8 cellular contexts compared by ENCODE assay signal in genomic region chr1:116668277-116668676, GRCh38. TPM values are rescaled to one million over a fixed set of nuclear protein-coding genes. Genes with fewer than 3 reads are reported as not detected.
A peak's percentile ranks its signal among the peaks of the same experiment; 100 is the strongest.
DNase-seq lines count a peak whose midpoint lies in the region; ATAC-seq, FAIRE-seq and TF ChIP-seq lines count a peak whose summit lies in the region.
"Had no signal": no experiment of that assay in that cellular context is flagged by ENCODE, and none has a peak within 500 bp of the region (broad histone marks: within the 10 kb centered on the region; RNA-seq: fewer than 3 reads in every experiment).

No MANE protein-coding gene starts in this region.

- H3K4me2 ChIP-seq in PC-3 (ENCODE audit: low read length) (peak overlapping the region; percentile 91), H1 (ENCODE audit: insufficient read depth in 1 of 2, low read depth in 2 of 2, low read length in 2 of 2) (peak overlapping the region; percentile 61 to 66; a peak in 3 of 4 replicates), neural progenitor cell (peak overlapping the region; percentile 79)

- H3K27me3 ChIP-seq in Caco-2 (replicated peaks; ENCODE audit: control insufficient read depth, insufficient read depth, low read length): no peaks in the 10 kb centered on the region
- H3K27me3 ChIP-seq in PC-3 (ENCODE audit: low read length): no peaks in the 10 kb centered on the region
- peaks cover 0 to 3% (median 0%) of the 10 kb centered on the region in 4 experiments; a peak in 3 of 7 replicates for H3K27me3 ChIP-seq in H1 (replicated peaks in 1 of 4; ENCODE audit: control insufficient read depth in 3 of 4, extremely low read depth in 1 of 4, insufficient read depth in 3 of 4, low read length in 3 of 4)
- peaks cover 13% of the 10 kb centered on the region for H3K27me3 ChIP-seq in neural progenitor cell
- no peaks in the 10 kb centered on the region for H3K27me3 ChIP-seq in WERI-Rb-1 (ENCODE audit: insufficient read depth, low read depth, severe bottlenecking)

- H3F3A ChIP-seq in PC-3 (ENCODE audit: low read length, unreplicated experiment): no peaks in the 10 kb centered on the region
- H3F3A ChIP-seq in neural progenitor cell (ENCODE audit: low read depth): peaks cover 10% of the 10 kb centered on the region

- H2BK15ac ChIP-seq in H1 (ENCODE audit: low read length): peak overlapping the region; percentile 37; the same call in 1 of the 2 replicates

- peak overlapping the region; percentile 90 for H2AFZ ChIP-seq in PC-3 (ENCODE audit: low read length)
- peak overlapping the region; percentile 28; the same call in 1 of the 2 replicates for H2AFZ ChIP-seq in H1 (ENCODE audit: low read length)
- H2AFZ ChIP-seq in neural progenitor cell (replicated peaks): peak overlapping the region; percentile 97

- H3K9ac ChIP-seq in PC-3 (ENCODE audit: low read length): no peak overlapping the region
- no peak overlapping the region for H3K9ac ChIP-seq in H1 (replicated peaks in 1 of 4; ENCODE audit: extremely low read depth in 1 of 4, low read depth in 3 of 4, low read length in 3 of 4)
- no peak overlapping the region for H3K9ac ChIP-seq in neural progenitor cell

- BruUV-seq in Caco-2 (replicated peaks; lab: Mats Ljungman, UMichigan) (no TSS peak), PC-3 (replicated peaks; lab: Mats Ljungman, UMichigan) (no TSS peak)

- H3K4me3 ChIP-seq in Caco-2 (ENCODE audit: low read depth, low read length): peak overlapping the region; percentile 46
- H3K4me3 ChIP-seq in PC-3 (ENCODE audit: low read length): peak overlapping the region; percentile 85
- peak overlapping the region; percentile 35 to 99 (median 72); a peak in 5 of 8 replicates for H3K4me3 ChIP-seq in H1 (ENCODE audit: extremely low read depth in 1 of 4, insufficient read depth in 2 of 4, low read depth in 3 of 4, low read length in 4 of 4)
- peak overlapping the region; percentile 91 for H3K4me3 ChIP-seq in neural progenitor cell
- H3K4me3 ChIP-seq in WERI-Rb-1 (ENCODE audit: low read depth, low read length): no peak overlapping the region

- TF ChIP-seq POLR2A in H1 (IDR thresholded peaks at IDR 0.05; ENCODE audit: control extremely low read depth in 1 of 2, low read depth in 2 of 2, low read length in 2 of 2): no peak

- no peak overlapping the region for H2BK5ac ChIP-seq in H1 (ENCODE audit: low read depth, low read length)

- no peak for TF ChIP-seq EP300 in H1 (IDR thresholded peaks at IDR 0.05; ENCODE audit: borderline replicate concordance in 1 of 2, low read depth in 2 of 2, low read length in 2 of 2)

- H3K27ac ChIP-seq in PC-3 (ENCODE audit: low read length): no peak overlapping the region
- no peak overlapping the region for H3K27ac ChIP-seq in H1 (ENCODE audit: low read depth, low read length)
- no peak overlapping the region for H3K27ac ChIP-seq in neural progenitor cell
- H3K27ac ChIP-seq in WERI-Rb-1: no peak overlapping the region

- H2BK12ac ChIP-seq in H1 (ENCODE audit: low read depth, low read length): no peak overlapping the region

- CTCF ChIA-PET in Caco-2 (lab: Charles Lee): interaction anchor here (1.0 kb wide), 1 partner anchor 37 kb away, joined by 6 read pairs; no protein-coding TSS in a partner anchor
- CTCF ChIA-PET in PC-3 (lab: Charles Lee): interaction anchor here (0.7 kb wide), 1 partner anchor 93 kb away, joined by 3 read pairs; no protein-coding TSS in a partner anchor
- CTCF ChIA-PET in H1 (lab: Charles Lee; ENCODE audit: partially characterized antibody): interaction anchor here (0.9 to 1.5 kb wide), 7 partner anchors 8 to 392 kb away, joined by 3 to 9 read pairs (median 4); partner anchors contain the start of gene TTF2
- CTCF ChIA-PET in HEK293T (lab: Yijun Ruan, JAX): interaction anchor here (0.6 to 2.4 kb wide), 2 partner anchors 73 to 209 kb away, joined by 3 to 6 read pairs; no protein-coding TSS in a partner anchor

- H3K14ac ChIP-seq in H1 (ENCODE audit: insufficient read length): no peak overlapping the region

- no peaks in the 10 kb centered on the region for H4K20me1 ChIP-seq in PC-3 (ENCODE audit: low read length)
- H4K20me1 ChIP-seq in H1 (replicated peaks in 1 of 2; ENCODE audit: control insufficient read depth in 1 of 2, insufficient read depth in 2 of 2, low read length in 2 of 2): peaks cover 3 to 20% of the 10 kb centered on the region in 2 experiments
- H4K20me1 ChIP-seq in neural progenitor cell (ENCODE audit: low read depth): peaks cover 12% of the 10 kb centered on the region

- no peak for FAIRE-seq in H1 (lab: Jason Lieb, UNC)
- FAIRE-seq: urothelium cell line had no signal

- H3K9me3 ChIP-seq in Caco-2: no peaks in the 10 kb centered on the region
- H3K9me3 ChIP-seq in PC-3 (ENCODE audit: low read length): no peaks in the 10 kb centered on the region
- no peaks in the 10 kb centered on the region for H3K9me3 ChIP-seq in H1 (ENCODE audit: insufficient read depth in 2 of 2, low read depth in 1 of 2, low read length in 1 of 2)
- no peaks in the 10 kb centered on the region for H3K9me3 ChIP-seq in neural progenitor cell (ENCODE audit: low read depth)
- no peaks in the 10 kb centered on the region for H3K9me3 ChIP-seq in WERI-Rb-1 (ENCODE audit: severe bottlenecking)

- H2BK20ac ChIP-seq in H1 (ENCODE audit: low read length): no peak overlapping the region

- no peak overlapping the region for H3K4ac ChIP-seq in H1 (replicated peaks; ENCODE audit: insufficient read length, low read depth, low read length)

- peak overlapping the region; percentile 72 for H3K4me3 Mint-ChIP-seq in Caco-2 (ENCODE audit: unreplicated experiment)
- H3K4me3 Mint-ChIP-seq in neural progenitor cell: peak overlapping the region; percentile 84

- H4K5ac ChIP-seq in H1 (ENCODE audit: insufficient read length, low read depth, low read length): no peak overlapping the region

- H3K79me2 ChIP-seq in PC-3 (ENCODE audit: low read length) (no peaks in the 10 kb centered on the region), H1 (ENCODE audit: control insufficient read depth in 1 of 2, insufficient read depth in 2 of 2, low read length in 2 of 2) (peaks cover 4 to 23% of the 10 kb centered on the region in 2 experiments; a peak in 3 of 4 replicates), neural progenitor cell (ENCODE audit: low read depth) (peaks cover 19% of the 10 kb centered on the region)

- H3K27ac Mint-ChIP-seq in Caco-2 (ENCODE audit: unreplicated experiment) (no peak overlapping the region), neural progenitor cell (no peak overlapping the region)

- DNase-seq in Caco-2 (no peak), PC-3 (no peak), H1 (ENCODE audit: low read depth in 1 of 2, low spot score in 2 of 2) (no peak), neural progenitor cell (ENCODE audit: low spot score) (no peak), WERI-Rb-1 (no peak), NCI-H446 (lab: John Stamatoyannopoulos, UW) (no peak), HEK293T (ENCODE audit: extremely low spot score) (no peak)

- intact Hi-C loops in Caco-2 (cut with micrococcal nuclease; ENCODE audit: unreplicated experiment): no loop called here
- intact Hi-C loops in PC-3 (cut with micrococcal nuclease): no loop called here

- no peaks in the 10 kb centered on the region for H3K36me3 ChIP-seq in Caco-2 (ENCODE audit: control insufficient read depth, insufficient read depth, low read length)
- H3K36me3 ChIP-seq in PC-3 (ENCODE audit: low read depth, low read length): no peaks in the 10 kb centered on the region
- peaks cover 0 to 3% (median 0%) of the 10 kb centered on the region in 4 experiments; a peak in 1 of 8 replicates for H3K36me3 ChIP-seq in H1 (ENCODE audit: control insufficient read depth in 2 of 4, insufficient read depth in 4 of 4, low read length in 3 of 4)
- H3K36me3 ChIP-seq in neural progenitor cell: no peaks in the 10 kb centered on the region
- no peaks in the 10 kb centered on the region for H3K36me3 ChIP-seq in WERI-Rb-1

- 82% methylated on average over 7 of the region's 7 CpGs; no CpG with 5 or more reads in 1 of the 2 experiments for WGBS in H1 (ENCODE audit: extremely low coverage in 1 of 2, insufficient coverage in 1 of 2, insufficient read length in 1 of 2, insufficient replicate concordance in 2 of 2, low coverage in 1 of 2, low lambda C conversion rate in 2 of 2, missing lambda C conversion rate in 1 of 2), 2 experiments

- H3K36me3 Mint-ChIP-seq in Caco-2 (ENCODE audit: insufficient read depth, unreplicated experiment): no peaks in the 10 kb centered on the region
- H3K36me3 Mint-ChIP-seq in neural progenitor cell: peaks cover 9% of the 10 kb centered on the region

- peaks cover 5% of the 10 kb centered on the region; the same call in 1 of the 2 replicates for H3K79me1 ChIP-seq in H1 (ENCODE audit: low read depth, low read length)

- H3K9me2 ChIP-seq in PC-3 (replicated peaks; ENCODE audit: low read length): no peaks in the 10 kb centered on the region

- peaks cover 14% of the 10 kb centered on the region for H3K4me1 Mint-ChIP-seq in Caco-2 (ENCODE audit: low read depth, unreplicated experiment)
- peaks cover 21% of the 10 kb centered on the region for H3K4me1 Mint-ChIP-seq in neural progenitor cell

- H3K18ac ChIP-seq in H1 (ENCODE audit: extremely low read depth, low read length): no peak overlapping the region; the same call in 1 of the 2 replicates

- H3K23me2 ChIP-seq in H1 (ENCODE audit: low read depth, low read length): peaks cover 12% of the 10 kb centered on the region

- no peak overlapping the region for H4K91ac ChIP-seq in H1 (replicated peaks; ENCODE audit: insufficient read length, low read length)

- H3K23ac ChIP-seq in H1 (ENCODE audit: insufficient read length): no peak overlapping the region

- TF ChIP-seq CTCF in Caco-2 (IDR thresholded peaks at IDR 0.05; ENCODE audit: insufficient read depth in 1 of 2, low read depth in 1 of 2, low read length in 1 of 2, severe bottlenecking in 1 of 2, unreplicated experiment in 1 of 2): no peak
- TF ChIP-seq CTCF in PC-3 (conservative IDR thresholded peaks at IDR 0.05; ENCODE audit: low read depth, low read length): no peak
- no peak for TF ChIP-seq CTCF in H1 (IDR thresholded peaks at IDR 0.05; ENCODE audit: control extremely low read depth in 1 of 3, insufficient read depth in 1 of 3, low read depth in 1 of 3, low read length in 3 of 3)
- TF ChIP-seq CTCF in neural progenitor cell (IDR thresholded peaks at IDR 0.05): no peak
- TF ChIP-seq CTCF in WERI-Rb-1 (IDR thresholded peaks at IDR 0.05; ENCODE audit: low read depth, low read length): no peak

- H2BK120ac ChIP-seq in H1 (replicated peaks; ENCODE audit: low read depth, low read length): no peak overlapping the region

- H3K27me3 Mint-ChIP-seq in Caco-2 (ENCODE audit: insufficient read depth, unreplicated experiment) (no peaks in the 10 kb centered on the region), neural progenitor cell (ENCODE audit: insufficient read depth, low read depth) (peaks cover 14% of the 10 kb centered on the region)

- TF ChIP-seq RAD21 in H1 (IDR thresholded peaks at IDR 0.05 in 1 of 2, conservative IDR thresholded peaks at IDR 0.05 in 1 of 2; ENCODE audit: low read depth in 2 of 2, low read length in 2 of 2): no peak

- POLR2A ChIA-PET in Caco-2 (lab: Charles Lee) (no interaction called here), PC-3 (lab: Charles Lee; ENCODE audit: unreplicated experiment) (no interaction called here), H1 (lab: Charles Lee; ENCODE audit: partially characterized antibody) (interaction anchor here (1.0 to 1.6 kb wide), 3 partner anchors 8 to 391 kb away, joined by 4 to 6 read pairs (median 4); partner anchors contain the start of gene TTF2), HEK293T (lab: Yijun Ruan, JAX) (no interaction called here)

- H4K8ac ChIP-seq in H1 (ENCODE audit: extremely low read depth, insufficient read depth, low read length): no peak overlapping the region

- no peaks in the 10 kb centered on the region for H3K9me3 Mint-ChIP-seq in Caco-2 (ENCODE audit: unreplicated experiment)
- H3K9me3 Mint-ChIP-seq in neural progenitor cell: no peaks in the 10 kb centered on the region

- H3K4me1 ChIP-seq in Caco-2 (no peaks in the 10 kb centered on the region), PC-3 (ENCODE audit: insufficient read depth, low read length) (peaks cover 15% of the 10 kb centered on the region; the same call in 1 of the 2 replicates), H1 (replicated peaks in 1 of 4; ENCODE audit: control insufficient read depth in 3 of 4, insufficient read depth in 4 of 4, low read length in 3 of 4) (peaks cover 10 to 20% (median 15%) of the 10 kb centered on the region in 4 experiments; a peak in 5 of 7 replicates), neural progenitor cell (peaks cover 34% of the 10 kb centered on the region)

- H2AK5ac ChIP-seq in H1 (ENCODE audit: low read depth, low read length): no peak overlapping the region

- ATAC-seq in PC-3: no peak

- no peak overlapping the region for H3K56ac ChIP-seq in H1 (replicated peaks; ENCODE audit: insufficient read length, low read depth, low read length)

RNA-seq across cellular contexts. Expression of gene IGSF3, which starts 0.7 kb away (rescaled TPM):
- 21.8 and 24.0 TPM in 2 replicates for total RNA-seq in Caco-2 (2022)
- total RNA-seq in PC-3 (2014; rRNA removed): 15.5 and 17.2 TPM in 2 replicates
- 30.2 and 32.2 TPM in 2 replicates for total RNA-seq in H1 (2021; fragmentation: NEBNext Ultra II Directional; extraction: Animal tissue kit (Norgen Biotek cat#: 25700))
- 30.0 and 38.7 TPM in 2 replicates for polyA plus RNA-seq in H1 (2011; rRNA removed)
- 35.4 TPM for polyA plus RNA-seq in H1 (2011; cell fraction: cytosol; rRNA removed)
- 56.5 TPM for polyA plus RNA-seq in H1 (2011; cell fraction: nucleus; rRNA removed)
- 20.6 to 27.8 TPM (median 24.4 TPM) in 4 replicates for polyA plus RNA-seq in H1 (2012, experiment 1 of 2)
- 10.1 TPM for polyA plus RNA-seq in H1 (2012, experiment 2 of 2)
- polyA plus RNA-seq in H1 (2013, experiment 1 of 2): 30.9 TPM
- 28.1 TPM for polyA plus RNA-seq in H1 (2013, experiment 2 of 2)
- polyA minus RNA-seq in H1 (2011; rRNA and poly(A)+ RNA removed): 56.8 and 70.7 TPM in 2 replicates
- 34.7 TPM for polyA minus RNA-seq in H1 (2011; cell fraction: cytosol; rRNA and poly(A)+ RNA removed)
- 28.1 TPM for polyA minus RNA-seq in H1 (2011; cell fraction: nucleus; rRNA and poly(A)+ RNA removed)
- 24.0 and 33.7 TPM in 2 replicates for total RNA-seq in neural progenitor cell (ENCODE audit: low replicate concordance)

Comparison
In these comparisons a context has a peak if more than half of its experiments do, and no peak if none do; other contexts are left out.
1. H2AFZ ChIP-seq: peak in every context shown above with its lines; median percentile 97 in neural progenitor cell; 90 in PC-3; 28 in H1.